Comparison of ENCODE assay signal across 1 cellular context in the genomic region with DNA sequence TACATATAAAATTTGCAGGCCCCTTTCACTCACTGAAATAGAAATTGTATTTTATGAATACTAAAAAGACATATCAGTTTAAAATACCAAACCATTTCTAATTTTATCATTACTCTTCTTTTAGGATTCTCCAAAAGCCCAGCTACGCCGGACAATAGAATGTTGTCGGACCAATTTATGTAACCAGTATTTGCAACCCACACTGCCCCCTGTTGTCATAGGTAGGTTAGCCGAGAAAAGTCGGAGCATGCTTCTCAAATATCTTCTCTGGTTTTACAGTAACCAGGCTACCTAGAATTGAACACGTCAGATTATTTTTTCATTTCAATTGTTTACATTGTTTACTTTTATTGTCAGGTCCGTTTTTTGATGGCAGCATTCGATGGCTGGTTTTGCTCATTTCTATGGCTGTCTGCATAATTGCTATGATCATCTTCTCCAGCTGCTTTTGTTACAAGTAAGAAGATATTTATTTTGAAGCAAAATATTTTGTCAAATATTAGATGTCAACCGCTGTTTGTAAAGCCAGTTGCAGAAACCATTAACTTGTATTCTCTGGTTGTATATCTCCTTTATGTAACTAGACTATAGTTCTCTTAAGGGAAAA.
A peak's percentile ranks its signal among the peaks of the same experiment; 100 is the strongest.
TF ChIP-seq lines count a peak whose summit lies in the region.

No MANE protein-coding gene starts in this region.

TF ChIP-seq in K562, 482 proteins besides CTCF, POLR2A, EP300 and RAD21 (continued from another document):
- TF ChIP-seq, protein P1, sequence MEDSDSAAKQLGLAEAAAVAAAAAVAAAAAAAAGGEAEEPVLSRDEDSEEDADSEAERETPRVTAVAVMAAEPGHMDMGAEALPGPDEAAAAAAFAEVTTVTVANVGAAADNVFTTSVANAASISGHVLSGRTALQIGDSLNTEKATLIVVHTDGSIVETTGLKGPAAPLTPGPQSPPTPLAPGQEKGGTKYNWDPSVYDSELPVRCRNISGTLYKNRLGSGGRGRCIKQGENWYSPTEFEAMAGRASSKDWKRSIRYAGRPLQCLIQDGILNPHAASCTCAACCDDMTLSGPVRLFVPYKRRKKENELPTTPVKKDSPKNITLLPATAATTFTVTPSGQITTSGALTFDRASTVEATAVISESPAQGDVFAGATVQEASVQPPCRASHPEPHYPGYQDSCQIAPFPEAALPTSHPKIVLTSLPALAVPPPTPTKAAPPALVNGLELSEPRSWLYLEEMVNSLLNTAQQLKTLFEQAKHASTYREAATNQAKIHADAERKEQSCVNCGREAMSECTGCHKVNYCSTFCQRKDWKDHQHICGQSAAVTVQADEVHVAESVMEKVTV (CRISPR knock-in tag; IDR thresholded peaks at IDR 0.05), result peak; percentile 65
- TF ChIP-seq THAP12 (CRISPR knock-in tag; IDR thresholded peaks at IDR 0.05), result no peak
